13 cellular contexts compared by ENCODE assay signal in genomic region chr5:163807781-163808180, GRCh38.
A peak's percentile ranks its signal among the peaks of the same experiment; 100 is the strongest.
DNase-seq lines count a peak whose midpoint lies in the region; ATAC-seq and TF ChIP-seq lines count a peak whose summit lies in the region.
"Had no signal": no experiment of that assay in that cellular context is flagged by ENCODE, and none has a peak within 500 bp of the region (broad histone marks: within the 10 kb centered on the region; RNA-seq: fewer than 3 reads in every experiment).

No MANE protein-coding gene starts in this region.

- H3K27ac ChIP-seq in IMR-90 (ENCODE audit: insufficient read depth, low read length), result no peak overlapping the region

- H3K36me3 ChIP-seq in IMR-90 (ENCODE audit: control insufficient read depth, insufficient read depth, low read length), result no peaks in the 10 kb centered on the region

- DNase-seq in EH (ENCODE audit: low read depth), result peak; percentile 1
- DNase-seq in IMR-90, result peak; percentile 82
- peak; percentile 23 for DNase-seq in astrocyte of the spinal cord (ENCODE audit: low read depth, low spot score)
- peak; percentile 17 for DNase-seq in fibroblast of villous mesenchyme (ENCODE audit: low read depth)
- no peak for DNase-seq in T1000 (lab: John Stamatoyannopoulos, UW)
- no peak for DNase-seq in hippocampal formation (lab: John Stamatoyannopoulos, UW)
- DNase-seq in AG08395 (ENCODE audit: low spot score), result no peak
- DNase-seq: CD8-positive, alpha-beta T cell; COR-L47; DMS153; DMS79 treated with DMSO at 0.1 percent for 48 hours; GF-D8 had no signal

- no peak overlapping the region for H2AK5ac ChIP-seq in IMR-90 (ENCODE audit: low read depth, low read length)

- no peak overlapping the region for H3K9ac ChIP-seq in IMR-90 (ENCODE audit: low read depth, low read length)

- intact Hi-C loops in IMR-90 (cut with micrococcal nuclease), result no loop called here

- peak; percentile 21; the same call in 1 of the 2 replicates for ATAC-seq in IMR-90 (ENCODE audit: low read depth)
- ATAC-seq: CD8-positive, alpha-beta T cell; HCT116 had no signal

- H2AFZ ChIP-seq in IMR-90 (replicated peaks; ENCODE audit: low read length, poor library complexity), result no peak overlapping the region

- dilution Hi-C loops in IMR-90 (cut with HindIII; ENCODE audit: low sequenced_read_pairs, unreplicated experiment), result no loop called here

- no TSS peak for BruUV-seq in IMR-90 (replicated peaks; lab: Mats Ljungman, UMichigan)

- no peak overlapping the region for H2BK5ac ChIP-seq in IMR-90 (ENCODE audit: low read depth, low read length, poor library complexity, severe bottlenecking)

- no peak overlapping the region for H3K18ac ChIP-seq in IMR-90 (ENCODE audit: low read depth, low read length)

- no peaks in the 10 kb centered on the region for H3K79me1 ChIP-seq in IMR-90 (ENCODE audit: low read depth in 1 of 2, low read length in 2 of 2)

- TF ChIP-seq RAD21 in IMR-90 (IDR thresholded peaks at IDR 0.05; ENCODE audit: low read length), result no peak

- no CpG with 5 or more reads among the region's 2 CpGs for WGBS in IMR-90 (ENCODE audit: extremely low coverage in 2 of 2, insufficient read length in 1 of 2), 2 experiments

- no peak for TF ChIP-seq POLR2A in IMR-90 (IDR thresholded peaks at IDR 0.05; ENCODE audit: low read depth, low read length)

- H3K23ac ChIP-seq in IMR-90 (ENCODE audit: low read depth, low read length), result no peak overlapping the region

- H3K14ac ChIP-seq in IMR-90 (replicated peaks; ENCODE audit: low read depth, low read length), result no peak overlapping the region

- no peak overlapping the region for H3K4me3 ChIP-seq in IMR-90 (ENCODE audit: insufficient read depth, low read depth, low read length)
- no peak overlapping the region for H3K4me3 ChIP-seq in astrocyte of the spinal cord (ENCODE audit: low read depth, low read length)
- H3K4me3 ChIP-seq in fibroblast of villous mesenchyme (ENCODE audit: low read depth, low read length), result no peak overlapping the region

- CTCF ChIA-PET in IMR-90 (lab: Yijun Ruan, JAX), result interaction anchor here (0.6 kb wide), 2 partner anchors 15 to 68 kb away, joined by 3 to 7 read pairs; no protein-coding TSS in a partner anchor

- H3K4me1 ChIP-seq in IMR-90 (ENCODE audit: control insufficient read depth, insufficient read depth, low read length), result no peaks in the 10 kb centered on the region

- H3K27me3 ChIP-seq in IMR-90 (ENCODE audit: control insufficient read depth, insufficient read depth, low read length), result no peaks in the 10 kb centered on the region

- no peaks in the 10 kb centered on the region for H3K9me1 ChIP-seq in IMR-90 (ENCODE audit: insufficient read depth, low read length)

- H2AK9ac ChIP-seq in IMR-90 (replicated peaks; ENCODE audit: low read depth, low read length, poor library complexity), result no peak overlapping the region

- no peak overlapping the region for H2BK120ac ChIP-seq in IMR-90 (ENCODE audit: low read depth, low read length)

- no peak overlapping the region for H3K4me2 ChIP-seq in IMR-90 (ENCODE audit: low read depth, low read length)

- no peak overlapping the region for H4K8ac ChIP-seq in IMR-90 (ENCODE audit: low read depth in 2 of 2, low read length in 2 of 2)

- no peak overlapping the region for H2BK20ac ChIP-seq in IMR-90 (ENCODE audit: low read depth, low read length)

- no peak overlapping the region for H2BK15ac ChIP-seq in IMR-90 (ENCODE audit: low read depth, low read length)

- no peak overlapping the region for H4K5ac ChIP-seq in IMR-90 (ENCODE audit: low read depth, low read length)

- no peak overlapping the region for H3K56ac ChIP-seq in IMR-90 (ENCODE audit: extremely low read depth, insufficient read depth, low read length)

- no peak overlapping the region for H3K4ac ChIP-seq in IMR-90 (ENCODE audit: low read depth, low read length)

- TF ChIP-seq CTCF in IMR-90 (conservative IDR thresholded peaks at IDR 0.05; ENCODE audit: low read depth, low read length) (no peak), astrocyte of the spinal cord (IDR thresholded peaks at IDR 0.05; ENCODE audit: low read depth, low read length) (no peak), fibroblast of villous mesenchyme (IDR thresholded peaks at IDR 0.05; ENCODE audit: insufficient read depth, low read depth, low read length) (no peak)

- POLR2A ChIA-PET in IMR-90 (lab: Charles Lee; ENCODE audit: unreplicated experiment), result no interaction called here

- H3K9me3 ChIP-seq in IMR-90 (ENCODE audit: control insufficient read depth, insufficient read depth, low read length), result no peaks in the 10 kb centered on the region

- no peak overlapping the region for H4K91ac ChIP-seq in IMR-90 (ENCODE audit: insufficient read depth, low read depth, low read length)

- in situ Hi-C loops in IMR-90 (cut with MboI; ENCODE audit: low sequenced_read_pairs), result no loop called here
- in situ Hi-C loops in astrocyte of the spinal cord (cut with HindIII; ENCODE audit: low sequenced_read_pairs), result no loop called here

- H4K20me1 ChIP-seq in IMR-90 (ENCODE audit: insufficient read depth, low read length), result no peaks in the 10 kb centered on the region

TF ChIP-seq in IMR-90, 13 proteins besides CTCF, POLR2A, EP300 and RAD21:
- no peak for TF ChIP-seq CEBPB (IDR thresholded peaks at IDR 0.05; ENCODE audit: low read depth, low read length)
- no peak for TF ChIP-seq CHD1 (IDR thresholded peaks at IDR 0.05; ENCODE audit: low read depth, low read length)
- TF ChIP-seq MAZ (IDR thresholded peaks at IDR 0.05; ENCODE audit: borderline replicate concordance, low read depth, low read length), result no peak
- no peak for TF ChIP-seq NFE2L2 (IDR thresholded peaks at IDR 0.05; ENCODE audit: low read depth, low read length)
- TF ChIP-seq MAFK (IDR thresholded peaks at IDR 0.05; ENCODE audit: low read depth, low read length), result no peak
- no peak for TF ChIP-seq SMC3 (IDR thresholded peaks at IDR 0.05; ENCODE audit: low read depth, low read length)
- TF ChIP-seq RFX5 (IDR thresholded peaks at IDR 0.05; ENCODE audit: low read depth, low read length), result no peak
- TF ChIP-seq USF2 (IDR thresholded peaks at IDR 0.05; ENCODE audit: low read depth, low read length), result no peak
- TF ChIP-seq RCOR1 (IDR thresholded peaks at IDR 0.05; ENCODE audit: insufficient replicate concordance, low read length), result no peak

Comparison
In these comparisons a context has a peak if more than half of its experiments do, and no peak if none do; other contexts are left out.
1. DNase-seq: peak in EH (single experiment), IMR-90 (single experiment), astrocyte of the spinal cord (single experiment) and fibroblast of villous mesenchyme (single experiment); none in T1000 (single experiment), hippocampal formation (0 of 2) and AG08395 (single experiment).